26 cellular contexts compared by ENCODE assay signal in the genomic region with DNA sequence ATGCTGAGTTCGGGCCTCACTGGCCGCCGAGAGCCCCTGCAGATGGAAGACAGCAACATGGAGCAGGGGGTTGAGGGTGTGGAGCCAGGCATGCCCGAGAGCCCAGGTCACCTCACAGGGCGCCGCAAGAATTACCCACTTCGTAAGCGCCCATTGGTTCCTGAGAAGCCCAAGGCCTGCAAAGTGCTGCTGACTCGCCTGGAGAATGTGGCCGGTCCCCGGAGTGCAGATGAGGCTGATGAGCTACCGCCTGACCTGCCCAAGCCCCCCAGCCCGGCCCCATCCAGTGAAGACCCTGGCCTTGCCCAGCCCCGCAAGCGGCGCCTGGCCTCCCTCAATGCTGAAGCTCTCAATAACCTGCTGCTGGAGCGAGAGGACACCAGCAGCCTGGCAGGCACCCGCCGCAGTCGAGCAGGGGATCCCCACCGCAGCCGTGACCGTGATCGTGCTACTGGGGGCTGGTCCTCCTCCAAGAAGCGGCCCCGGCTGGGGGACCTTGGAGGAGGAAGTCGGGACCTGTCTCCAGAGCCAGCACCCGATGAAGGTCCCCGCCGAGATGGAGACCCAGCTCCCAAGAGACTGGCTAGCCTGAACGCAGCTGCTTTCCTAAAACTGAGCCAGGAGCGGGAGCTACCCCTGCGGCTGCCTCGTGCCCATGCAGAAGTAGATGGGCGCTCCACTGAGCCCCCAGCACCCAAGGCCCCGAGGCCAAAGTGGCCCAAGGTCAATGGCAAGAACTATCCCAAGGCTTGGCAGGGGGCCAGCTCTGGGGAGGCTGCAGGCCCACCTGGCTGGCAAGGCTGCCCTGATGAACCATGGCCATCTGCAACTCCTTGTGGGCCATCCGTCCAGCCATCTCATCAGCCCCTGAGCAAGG.
"Had no signal": no experiment of that assay in that cellular context is flagged by ENCODE, and none has a peak within 500 bp of the region (broad histone marks: within the 10 kb centered on the region; RNA-seq: fewer than 3 reads in every experiment).

No MANE protein-coding gene starts in this region.

- H3K4me3 ChIP-seq: body of pancreas, left ventricle myocardium inferior, ovary, psoas muscle, right atrium auricular region, stomach, suprapubic skin, tibial nerve, uterus had no signal

- H3K27ac ChIP-seq: body of pancreas, foreskin keratinocyte, left ventricle myocardium inferior, ovary, psoas muscle, right atrium auricular region, stomach, suprapubic skin, tibial nerve, uterus, WERI-Rb-1 had no signal

- H3K4me3 Mint-ChIP-seq: activated CD4-positive, alpha-beta T cell treated with anti-CD3 and anti-CD28 coated beads, Interleukin-2, amount 10 ng/mL, durations not matched to agents 7 days and 5 days; activated CD8-positive, alpha-beta memory T cell treated with anti-CD3 and anti-CD28 coated beads, Interleukin-2, amount 10 ng/mL, durations not matched to agents 7 days and 5 days; activated CD8-positive, alpha-beta T cell treated with anti-CD3 and anti-CD28 coated beads for 36 hours; activated naive CD4-positive, alpha-beta T cell treated with anti-CD3 and anti-CD28 coated beads, Interleukin-2, amount 50 U/mL, for 24 hours; activated T-helper 1 cell treated with anti-CD3 and anti-CD28 coated beads, Interleukin-12 subunit alpha, Interleukin-12 subunit beta, Interleukin-2, Interleukin-4 antibody, amounts not matched to agents 30 ng/mL and 10 ng/mL and 1 ng/mL, durations not matched to agents 14 hours and 24 hours and 36 hours; immature natural killer cell; natural killer cell had no signal

- H3K27me3 Mint-ChIP-seq: activated CD4-positive, alpha-beta T cell treated with anti-CD3 and anti-CD28 coated beads, Interleukin-2, amount 10 ng/mL, durations not matched to agents 7 days and 5 days; activated CD8-positive, alpha-beta memory T cell treated with anti-CD3 and anti-CD28 coated beads, Interleukin-2, amount 10 ng/mL, durations not matched to agents 7 days and 5 days; activated CD8-positive, alpha-beta T cell treated with anti-CD3 and anti-CD28 coated beads for 36 hours; activated naive CD4-positive, alpha-beta T cell treated with anti-CD3 and anti-CD28 coated beads, Interleukin-2, amount 50 U/mL, for 24 hours had no signal

- H3K36me3 ChIP-seq: ovary, uterus had no signal

- H3K36me3 Mint-ChIP-seq: activated naive CD4-positive, alpha-beta T cell treated with anti-CD3 and anti-CD28 coated beads, Interleukin-2, amount 50 U/mL, for 24 hours; natural killer cell had no signal

- DNase-seq: activated CD4-positive, alpha-beta T cell treated with anti-CD3 and anti-CD28 coated beads, Interleukin-2, amount 10 ng/mL, durations not matched to agents 7 days and 5 days; activated CD4-positive, CD25-positive, alpha-beta regulatory T cell treated with anti-CD3 and anti-CD28 coated beads, Interleukin-2, amount 50 U/mL, for 72 hours; activated CD8-positive, alpha-beta memory T cell treated with anti-CD3 and anti-CD28 coated beads, Interleukin-2, amount 10 ng/mL, durations not matched to agents 7 days and 5 days; activated CD8-positive, alpha-beta T cell treated with anti-CD3 and anti-CD28 coated beads for 36 hours; activated gamma-delta T cell; anterior cingulate cortex; body of pancreas; dermis blood vessel endothelial cell; effector CD8-positive, alpha-beta T cell; foreskin keratinocyte; immature natural killer cell; kidney glomerular epithelial cell; left ventricle myocardium inferior; midbrain; natural killer cell; ovary; stimulated activated CD4-positive, alpha-beta T cell treated with anti-CD3 and anti-CD28 coated beads, Interleukin-1b, Interleukin-23, amount 100 ng/mL, for 48 hours; stomach; uterus; WERI-Rb-1 had no signal

- H3K9me3 ChIP-seq: body of pancreas, left ventricle myocardium inferior, ovary, psoas muscle, right atrium auricular region, stomach, suprapubic skin, tibial nerve, uterus had no signal

- H3K9me3 Mint-ChIP-seq: activated CD4-positive, alpha-beta T cell treated with anti-CD3 and anti-CD28 coated beads, Interleukin-2, amount 10 ng/mL, durations not matched to agents 7 days and 5 days; activated CD8-positive, alpha-beta T cell treated with anti-CD3 and anti-CD28 coated beads for 36 hours; activated naive CD4-positive, alpha-beta T cell treated with anti-CD3 and anti-CD28 coated beads, Interleukin-2, amount 50 U/mL, for 24 hours; activated T-helper 1 cell treated with anti-CD3 and anti-CD28 coated beads, Interleukin-12 subunit alpha, Interleukin-12 subunit beta, Interleukin-2, Interleukin-4 antibody, amounts not matched to agents 30 ng/mL and 10 ng/mL and 1 ng/mL, durations not matched to agents 14 hours and 24 hours and 36 hours; immature natural killer cell; natural killer cell had no signal

- ATAC-seq: activated CD8-positive, alpha-beta memory T cell treated with anti-CD3 and anti-CD28 coated beads, Interleukin-2, amount 10 ng/mL, durations not matched to agents 7 days and 5 days; activated CD8-positive, alpha-beta T cell treated with anti-CD3 and anti-CD28 coated beads for 36 hours; body of pancreas; foreskin keratinocyte; natural killer cell; psoas muscle had no signal

- H3K27ac Mint-ChIP-seq: activated CD8-positive, alpha-beta memory T cell treated with anti-CD3 and anti-CD28 coated beads, Interleukin-2, amount 10 ng/mL, durations not matched to agents 7 days and 5 days; activated CD8-positive, alpha-beta T cell treated with anti-CD3 and anti-CD28 coated beads for 36 hours; activated naive CD4-positive, alpha-beta T cell treated with anti-CD3 and anti-CD28 coated beads, Interleukin-2, amount 50 U/mL, for 24 hours; activated T-helper 1 cell treated with anti-CD3 and anti-CD28 coated beads, Interleukin-12 subunit alpha, Interleukin-12 subunit beta, Interleukin-2, Interleukin-4 antibody, amounts not matched to agents 30 ng/mL and 10 ng/mL and 1 ng/mL, durations not matched to agents 14 hours and 24 hours and 36 hours had no signal

- H3K27me3 ChIP-seq: body of pancreas, foreskin keratinocyte, ovary, right atrium auricular region, stomach, suprapubic skin, tibial nerve, uterus had no signal
